22 cellular contexts compared by ENCODE assay signal in genomic region chr6:40227735-40228134, GRCh38.
"Had no signal": no experiment of that assay in that cellular context is flagged by ENCODE, and none has a peak within 500 bp of the region (broad histone marks: within the 10 kb centered on the region; RNA-seq: fewer than 3 reads in every experiment).

No MANE protein-coding gene starts in this region.

- H3K4me3 ChIP-seq: colonic mucosa, dorsolateral prefrontal cortex, esophagus muscularis mucosa, gastroesophageal sphincter, heart left ventricle, hepatocyte, left lung, lower lobe of right lung, mucosa of descending colon had no signal

- ATAC-seq: foreskin keratinocyte, gastroesophageal sphincter, heart left ventricle, left colon, left lung, left ventricle myocardium superior, mucosa of descending colon had no signal

- H3K27ac ChIP-seq: colonic mucosa, dorsolateral prefrontal cortex, esophagus muscularis mucosa, foreskin keratinocyte, gastroesophageal sphincter, heart left ventricle, hepatocyte, left lung, lower lobe of right lung had no signal

- H3K9me3 ChIP-seq: colonic mucosa, esophagus muscularis mucosa, gastroesophageal sphincter, lower lobe of right lung, mucosa of descending colon had no signal

- H3K79me2 ChIP-seq: hepatocyte had no signal

- H3K4me1 ChIP-seq: colonic mucosa, esophagus muscularis mucosa, foreskin keratinocyte, gastroesophageal sphincter, heart left ventricle, left lung, lower lobe of right lung had no signal

- H3K27me3 ChIP-seq: colonic mucosa, foreskin keratinocyte, hepatocyte had no signal

- H3K36me3 ChIP-seq: colonic mucosa, esophagus muscularis mucosa, gastroesophageal sphincter, heart left ventricle, left lung, lower lobe of right lung had no signal

- H3K4me2 ChIP-seq: hepatocyte had no signal

- H2AFZ ChIP-seq: hepatocyte had no signal

- DNase-seq: colonic mucosa; cortex of kidney; dorsolateral prefrontal cortex; effector CD4-positive, alpha-beta T cell; effector memory CD4-positive, alpha-beta T cell; foreskin keratinocyte; heart left ventricle; hypothalamus; immature natural killer cell; islet precursor cell; kidney; kidney glomerular epithelial cell; left colon; left lung; left ventricle myocardium superior; lower lobe of right lung; mesenchymal stem cell; mucosa of descending colon; naive B cell had no signal
